In the genomic region with DNA sequence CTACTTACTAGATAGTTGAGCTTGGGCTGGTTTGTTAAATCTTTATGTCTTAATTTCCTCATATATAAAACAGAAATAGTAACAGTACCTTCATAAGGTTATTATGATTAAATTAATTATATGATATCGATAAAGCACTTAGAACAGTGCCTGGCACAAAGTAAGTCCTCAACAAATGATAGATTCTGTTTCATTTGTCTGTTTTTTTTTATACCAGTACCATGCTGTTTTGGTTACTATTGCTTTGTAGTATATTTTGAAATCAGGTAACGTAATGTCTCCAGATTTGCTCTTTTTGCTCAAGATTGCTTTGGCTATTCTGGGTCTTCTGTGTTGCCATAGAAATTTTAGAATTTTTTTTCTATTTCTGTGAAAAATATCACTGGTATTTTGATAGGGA, we compare ENCODE assay signal across 8 cellular contexts.
"Had no signal": no experiment of that assay in that cellular context is flagged by ENCODE, and none has a peak within 500 bp of the region (broad histone marks: within the 10 kb centered on the region; RNA-seq: fewer than 3 reads in every experiment).

No MANE protein-coding gene starts in this region.

- DNase-seq: GM23248, GOT3, H7, IMR-90, KBM-7 had no signal

- H2AFZ ChIP-seq: GM23248 had no signal

- H3K4me1 ChIP-seq: HAP-1 had no signal

- H3K4me2 ChIP-seq: KMS-11 had no signal

- H3K9ac ChIP-seq: GM23248, KMS-11 had no signal

- H3K4me3 ChIP-seq: GM23248, HAP-1 had no signal

- ATAC-seq: HCT116 had no signal

- H3K27ac ChIP-seq: GM23248, KMS-11 had no signal

- H3K36me3 ChIP-seq: HAP-1 had no signal
